ENCODE assay signal across 8 cellular contexts in the genomic region with DNA sequence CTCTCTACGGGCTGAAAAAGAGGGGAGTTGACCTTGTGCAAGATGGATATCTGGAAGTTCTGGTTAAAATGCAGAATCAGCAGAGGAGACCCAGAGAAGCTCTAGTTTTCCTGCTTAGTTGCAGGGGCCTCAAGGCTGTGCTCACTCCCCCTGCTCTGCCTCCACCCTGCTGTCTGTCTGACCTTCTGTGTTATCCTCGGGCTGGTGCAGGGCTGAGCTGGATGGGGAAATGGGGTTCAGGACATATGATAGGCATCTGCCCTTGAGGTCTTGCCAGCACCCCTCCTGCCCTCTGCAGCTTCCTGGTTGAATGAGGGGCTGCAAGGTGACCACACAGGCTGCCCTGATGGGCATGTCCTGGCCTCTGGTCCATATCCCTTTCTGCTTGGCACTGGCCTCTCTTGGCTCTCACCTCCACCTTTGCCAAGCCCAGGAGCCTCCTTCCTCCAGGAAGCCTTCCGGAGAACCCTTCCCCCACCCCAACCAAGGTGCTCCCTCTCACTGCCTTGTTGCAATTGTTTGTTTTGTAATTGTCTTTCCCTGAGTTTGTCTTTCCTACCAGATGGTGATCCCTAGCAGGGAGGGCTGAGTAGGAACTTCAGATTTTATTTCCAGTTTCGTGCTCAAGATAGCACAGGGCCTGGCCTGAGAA. TPM values are rescaled to one million over a fixed set of nuclear protein-coding genes. Genes with fewer than 3 reads are reported as not detected.
DNase-seq lines count a peak whose midpoint lies in the region; ATAC-seq and TF ChIP-seq lines count a peak whose summit lies in the region.

No MANE protein-coding gene starts in this region.

- peaks cover 64% of the 10 kb centered on the region for H3K79me2 ChIP-seq in DND-41 (ENCODE audit: insufficient read depth, low read length)
- peaks cover 9% of the 10 kb centered on the region for H3K79me2 ChIP-seq in parathyroid adenoma

- in situ Hi-C loops in GM13977 (cut with MboI; ENCODE audit: low pct_unique_long_range_greater_than_20kb, low sequenced_read_pairs, unreplicated experiment): no loop called here

- H3K4me3 ChIP-seq in DND-41 (ENCODE audit: low read depth in 1 of 2, low read length in 2 of 2) (peak overlapping the region; percentile 63 to 79; a peak in 3 of 4 replicates), parathyroid adenoma (ENCODE audit: low read depth, low read length) (peak overlapping the region; percentile 57)

- H4K20me1 ChIP-seq in DND-41 (ENCODE audit: insufficient read depth, low read length): no peaks in the 10 kb centered on the region; the same call in 1 of the 2 replicates

- peak overlapping the region; percentile 92 for H3K4me2 ChIP-seq in DND-41 (ENCODE audit: insufficient read depth, low read length)
- H3K4me2 ChIP-seq in parathyroid adenoma (ENCODE audit: low read length): peak overlapping the region; percentile 89

- H3K27ac ChIP-seq in DND-41 (ENCODE audit: low read length) (peak overlapping the region; percentile 96), parathyroid adenoma (peak overlapping the region; percentile 93)

- H3K9me3 ChIP-seq in DND-41 (ENCODE audit: insufficient read depth, low read length, severe bottlenecking) (no peaks in the 10 kb centered on the region), parathyroid adenoma (ENCODE audit: control insufficient read depth, low read length) (no peaks in the 10 kb centered on the region)

- H3K4me1 ChIP-seq in DND-41 (ENCODE audit: insufficient read depth, low read length): peaks cover 39% of the 10 kb centered on the region
- H3K4me1 ChIP-seq in parathyroid adenoma: peaks cover 5% of the 10 kb centered on the region

- peak; percentile 32 for ATAC-seq in DND-41 (ENCODE audit: insufficient read depth, low read depth)
- peak; percentile 15 for ATAC-seq in esophagus mucosa

- no peak for TF ChIP-seq CTCF in DND-41 (IDR thresholded peaks at IDR 0.05; ENCODE audit: borderline replicate concordance, extremely low read depth, low read length, poor library complexity, severe bottlenecking)
- no peak for TF ChIP-seq CTCF in parathyroid adenoma (IDR thresholded peaks at IDR 0.05)
- TF ChIP-seq CTCF in GM13977 (IDR thresholded peaks at IDR 0.05; ENCODE audit: extremely low read depth, insufficient read depth, missing control alignments): no peak

- H2AFZ ChIP-seq in DND-41 (ENCODE audit: low read depth, low read length): peak overlapping the region; percentile 78
- H2AFZ ChIP-seq in parathyroid adenoma: peak overlapping the region; percentile 89

- H3K9ac ChIP-seq in DND-41 (ENCODE audit: low read depth, low read length): peak overlapping the region; percentile 84
- H3K9ac ChIP-seq in parathyroid adenoma: no peak overlapping the region

- H3K27me3 ChIP-seq in DND-41 (ENCODE audit: insufficient read depth, low read length, poor library complexity) (no peaks in the 10 kb centered on the region), parathyroid adenoma (ENCODE audit: control insufficient read depth, insufficient read depth, low read length) (no peaks in the 10 kb centered on the region)

- H3K36me3 ChIP-seq in DND-41 (ENCODE audit: insufficient read depth, low read length) (peaks cover 5% of the 10 kb centered on the region), parathyroid adenoma (ENCODE audit: control insufficient read depth, insufficient read depth, low read length) (no peaks in the 10 kb centered on the region)

- DNase-seq in DND-41 (peak; percentile 9), RKO (ENCODE audit: low spot score) (peak; percentile 50), epidermal melanocyte (ENCODE audit: insufficient read length, low spot score) (no peak), AG08395 (ENCODE audit: low spot score) (no peak), NOMO-1 treated with DMSO at 0.1 percent for 48 hours (lab: John Stamatoyannopoulos, UW; ENCODE audit: unreplicated experiment) (no peak), GM13977 (ENCODE audit: low spot score) (no peak)

RNA-seq across cellular contexts. Expression of gene TMEM268, which starts 1.3 kb away (rescaled TPM):
- total RNA-seq in esophagus mucosa: 4.5 TPM

RNA-seq across cellular contexts. Expression of gene ATP6V1G1, which starts 24.8 kb away (rescaled TPM):
- 92.4 TPM for total RNA-seq in esophagus mucosa

RNA-seq across cellular contexts. Expression of gene TEX53, which starts 45.2 kb away (rescaled TPM):
- total RNA-seq in esophagus mucosa: not detected

Comparison
In these comparisons a context has a peak if more than half of its experiments do, and no peak if none do; other contexts are left out.
1. DNase-seq: peak in DND-41 (single experiment) and RKO (single experiment); none in epidermal melanocyte (single experiment), AG08395 (single experiment), NOMO-1 treated with DMSO at 0.1 percent for 48 hours (single experiment) and GM13977 (single experiment).